ENCODE assay signal across 18 cellular contexts in the genomic region with DNA sequence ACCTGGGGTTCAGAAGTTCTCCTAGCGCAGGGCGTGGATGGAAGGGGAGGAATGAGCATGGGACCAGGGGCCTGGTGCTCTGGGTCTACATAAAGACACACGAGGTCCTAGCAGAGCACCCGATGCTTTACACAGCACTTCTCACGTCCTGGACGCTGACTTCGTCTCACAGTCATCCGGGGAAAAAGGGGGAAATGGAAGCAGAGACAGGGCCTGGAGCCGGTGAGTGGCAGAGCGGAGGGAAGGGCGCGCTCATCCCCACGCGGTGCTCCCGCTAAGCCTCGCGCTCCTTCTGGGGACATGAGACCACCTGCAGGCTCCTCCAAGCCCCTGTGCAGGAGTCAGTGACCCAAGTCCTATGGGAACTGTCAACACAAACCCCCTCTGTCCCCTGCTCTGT.
A peak's percentile ranks its signal among the peaks of the same experiment; 100 is the strongest.
DNase-seq lines count a peak whose midpoint lies in the region; FAIRE-seq and TF ChIP-seq lines count a peak whose summit lies in the region.
"Had no signal": no experiment of that assay in that cellular context is flagged by ENCODE, and none has a peak within 500 bp of the region (broad histone marks: within the 10 kb centered on the region; RNA-seq: fewer than 3 reads in every experiment).

No MANE protein-coding gene starts in this region.

- H3K36me3 ChIP-seq in astrocyte (ENCODE audit: insufficient read depth, low read length) (peaks cover 75% of the 10 kb centered on the region), right atrium auricular region (peaks cover 10% of the 10 kb centered on the region)
- H3K36me3 ChIP-seq: breast epithelium had no signal

- H3K27ac ChIP-seq in astrocyte (ENCODE audit: low read depth, low read length), result peak overlapping the region; percentile 55
- peak overlapping the region; percentile 57 to 80 for H3K27ac ChIP-seq in right atrium auricular region
- peak overlapping the region in 12 of 21 experiments; percentile 1 to 54 (median 30) for H3K27ac ChIP-seq in skin epidermis
- H3K27ac ChIP-seq: A549 had no signal

- peak overlapping the region; percentile 70 for H3K27ac Mint-ChIP-seq in activated CD4-positive, alpha-beta T cell treated with anti-CD3 and anti-CD28 coated beads, Interleukin-2, amount 10 ng/mL, durations not matched to agents 24 days and 14 days
- no peak overlapping the region for H3K27ac Mint-ChIP-seq in activated CD4-positive, alpha-beta T cell treated with anti-CD3 and anti-CD28 coated beads, Interleukin-2, amount 10 ng/mL, durations not matched to agents 7 days and 5 days
- no peak overlapping the region for H3K27ac Mint-ChIP-seq in astrocyte (ENCODE audit: unreplicated experiment)
- H3K27ac Mint-ChIP-seq: T-helper 1 cell treated with Interleukin-12 subunit alpha and Interleukin-12 subunit beta and Interleukin-4 antibody, amounts not matched to agents 30 μg/mL and 1 μg/mL, for 36 hours had no signal

- H3K9ac ChIP-seq in astrocyte (ENCODE audit: low read length), result peak overlapping the region; percentile 60

- no peak overlapping the region for H2AFZ ChIP-seq in astrocyte (ENCODE audit: low read depth, low read length)

- FAIRE-seq in astrocyte (lab: Jason Lieb, UNC), result no peak
- FAIRE-seq: A549, small intestine had no signal

- H3K9me3 Mint-ChIP-seq in activated CD4-positive, alpha-beta T cell treated with anti-CD3 and anti-CD28 coated beads, Interleukin-2, amount 10 ng/mL, durations not matched to agents 24 days and 14 days, result no peaks in the 10 kb centered on the region
- H3K9me3 Mint-ChIP-seq in activated CD4-positive, alpha-beta T cell treated with anti-CD3 and anti-CD28 coated beads, Interleukin-2, amount 10 ng/mL, durations not matched to agents 7 days and 5 days, result no peaks in the 10 kb centered on the region
- peaks cover 2% of the 10 kb centered on the region for H3K9me3 Mint-ChIP-seq in astrocyte (ENCODE audit: unreplicated experiment)
- H3K9me3 Mint-ChIP-seq: natural killer cell; T-helper 1 cell treated with Interleukin-12 subunit alpha and Interleukin-12 subunit beta and Interleukin-4 antibody, amounts not matched to agents 30 μg/mL and 1 μg/mL, for 36 hours had no signal

- POLR2A ChIA-PET in activated CD4-positive, alpha-beta T cell treated with anti-CD3 and anti-CD28 coated beads, Interleukin-2, amount 10 ng/mL, durations not matched to agents 7 days and 5 days (lab: Charles Lee), result no interaction called here

- no peak overlapping the region for H3K4me3 Mint-ChIP-seq in activated CD4-positive, alpha-beta T cell treated with anti-CD3 and anti-CD28 coated beads, Interleukin-2, amount 10 ng/mL, durations not matched to agents 24 days and 14 days
- H3K4me3 Mint-ChIP-seq in activated CD4-positive, alpha-beta T cell treated with anti-CD3 and anti-CD28 coated beads, Interleukin-2, amount 10 ng/mL, durations not matched to agents 7 days and 5 days, result no peak overlapping the region
- H3K4me3 Mint-ChIP-seq in astrocyte (ENCODE audit: unreplicated experiment), result no peak overlapping the region
- H3K4me3 Mint-ChIP-seq: T-helper 1 cell treated with Interleukin-12 subunit alpha and Interleukin-12 subunit beta and Interleukin-4 antibody, amounts not matched to agents 30 μg/mL and 1 μg/mL, for 36 hours had no signal

- H3K4me3 ChIP-seq in astrocyte (ENCODE audit: insufficient read depth, low read depth, low read length), result no peak overlapping the region
- H3K4me3 ChIP-seq in right atrium auricular region, result no peak overlapping the region
- H3K4me3 ChIP-seq in skin epidermis, result no peak overlapping the region
- H3K4me3 ChIP-seq: A549, breast epithelium, HAP-1, Peyer's patch had no signal

- no peaks in the 10 kb centered on the region for H3K27me3 Mint-ChIP-seq in activated CD4-positive, alpha-beta T cell treated with anti-CD3 and anti-CD28 coated beads, Interleukin-2, amount 10 ng/mL, durations not matched to agents 24 days and 14 days
- no peaks in the 10 kb centered on the region for H3K27me3 Mint-ChIP-seq in activated CD4-positive, alpha-beta T cell treated with anti-CD3 and anti-CD28 coated beads, Interleukin-2, amount 10 ng/mL, durations not matched to agents 7 days and 5 days
- no peaks in the 10 kb centered on the region for H3K27me3 Mint-ChIP-seq in astrocyte (ENCODE audit: low read depth, unreplicated experiment)

- CTCF ChIA-PET in activated CD4-positive, alpha-beta T cell treated with anti-CD3 and anti-CD28 coated beads, Interleukin-2, amount 10 ng/mL, durations not matched to agents 7 days and 5 days (lab: Charles Lee), result no interaction called here

- peaks cover 78% of the 10 kb centered on the region for H3K79me2 ChIP-seq in astrocyte (ENCODE audit: insufficient read depth, low read length)

- H3K4me1 ChIP-seq in astrocyte (ENCODE audit: insufficient read depth, low read length) (peaks cover 35% of the 10 kb centered on the region), right atrium auricular region (peaks cover 0 to 51% of the 10 kb centered on the region in 2 donors)
- H3K4me1 ChIP-seq: A549, breast epithelium, HAP-1 had no signal

- H3K36me3 Mint-ChIP-seq in activated CD4-positive, alpha-beta T cell treated with anti-CD3 and anti-CD28 coated beads, Interleukin-2, amount 10 ng/mL, durations not matched to agents 24 days and 14 days (ENCODE audit: low read depth), result peaks cover 28% of the 10 kb centered on the region
- peaks cover 5% of the 10 kb centered on the region for H3K36me3 Mint-ChIP-seq in activated CD4-positive, alpha-beta T cell treated with anti-CD3 and anti-CD28 coated beads, Interleukin-2, amount 10 ng/mL, durations not matched to agents 7 days and 5 days (ENCODE audit: low read depth)
- H3K36me3 Mint-ChIP-seq in astrocyte (ENCODE audit: low read depth, unreplicated experiment), result peaks cover 50% of the 10 kb centered on the region
- H3K36me3 Mint-ChIP-seq: natural killer cell had no signal

- no peaks in the 10 kb centered on the region for H3K9me3 ChIP-seq in astrocyte (ENCODE audit: insufficient read depth, low read depth, low read length)
- no peaks in the 10 kb centered on the region for H3K9me3 ChIP-seq in right atrium auricular region
- H3K9me3 ChIP-seq: A549, breast epithelium, HAP-1, Peyer's patch had no signal

- peaks cover 87% of the 10 kb centered on the region for H4K20me1 ChIP-seq in astrocyte (ENCODE audit: insufficient read depth, low read length)

- intact Hi-C loops in activated CD4-positive, alpha-beta T cell treated with anti-CD3 and anti-CD28 coated beads, Interleukin-2, amount 10 ng/mL, durations not matched to agents 24 days and 14 days (cut with micrococcal nuclease), result loop anchor here (1.0 kb wide), 1 partner anchor 23 kb away; no protein-coding TSS in a partner anchor

- DNase-seq in activated CD4-positive, alpha-beta T cell treated with anti-CD3 and anti-CD28 coated beads, Interleukin-2, amount 10 ng/mL, durations not matched to agents 24 days and 14 days, result no peak
- DNase-seq in activated CD4-positive, alpha-beta T cell treated with anti-CD3 and anti-CD28 coated beads, Interleukin-2, amount 10 ng/mL, durations not matched to agents 7 days and 5 days, result no peak
- DNase-seq in astrocyte (ENCODE audit: low read depth) (no peak), right atrium auricular region (ENCODE audit: low spot score) (no peak), NCI-H774 (lab: John Stamatoyannopoulos, UW) (no peak), HCEC 1CT (no peak), GM03348 (ENCODE audit: low spot score) (no peak)
- DNase-seq: activated CD4-positive, alpha-beta T cell treated with anti-CD3 and anti-CD28 coated beads for 4 hours; natural killer cell; NCI-H187 treated with DMSO at 0.1 percent for 48 hours; NCI-H524 treated with DMSO at 0.1 percent for 48 hours; small intestine had no signal

- H3K27me3 ChIP-seq in astrocyte (ENCODE audit: insufficient read depth, low read length) (no peaks in the 10 kb centered on the region), right atrium auricular region (no peaks in the 10 kb centered on the region)
- H3K27me3 ChIP-seq: breast epithelium, Peyer's patch had no signal

- TF ChIP-seq CTCF in astrocyte (IDR thresholded peaks at IDR 0.05; ENCODE audit: insufficient read depth, low read depth, low read length) (no peak), right atrium auricular region (IDR thresholded peaks at IDR 0.05) (no peak)

- peak overlapping the region; percentile 53 for H3K4me2 ChIP-seq in astrocyte (ENCODE audit: low read length)
- H3K4me2 ChIP-seq: A549 had no signal

- H3K4me1 Mint-ChIP-seq in activated CD4-positive, alpha-beta T cell treated with anti-CD3 and anti-CD28 coated beads, Interleukin-2, amount 10 ng/mL, durations not matched to agents 24 days and 14 days, result peaks cover 32% of the 10 kb centered on the region
- H3K4me1 Mint-ChIP-seq in activated CD4-positive, alpha-beta T cell treated with anti-CD3 and anti-CD28 coated beads, Interleukin-2, amount 10 ng/mL, durations not matched to agents 7 days and 5 days, result peaks cover 29% of the 10 kb centered on the region
- peaks cover 14% of the 10 kb centered on the region for H3K4me1 Mint-ChIP-seq in astrocyte (ENCODE audit: low read depth, unreplicated experiment)
